In genomic region chr1:15796086-15796462, GRCh38 we compare ENCODE assay signal across 16 cellular contexts. TPM values are rescaled to one million over a fixed set of nuclear protein-coding genes. Genes with fewer than 3 reads are reported as not detected.
DNase-seq lines count a peak whose midpoint lies in the region; ATAC-seq and TF ChIP-seq lines count a peak whose summit lies in the region.
"Had no signal": no experiment of that assay in that cellular context is flagged by ENCODE, and none has a peak within 500 bp of the region (broad histone marks: within the 10 kb centered on the region; RNA-seq: fewer than 3 reads in every experiment).

No MANE protein-coding gene starts in this region.

- ATAC-seq in SK-N-SH treated with all-trans-retinoic acid at 6 μM for 48 hours (no peak), HG03097 (IDR thresholded peaks at IDR 0.05; ENCODE audit: low FRiP score, unreplicated experiment) (no peak)
- ATAC-seq: lower lobe of right lung had no signal

- H2AFZ ChIP-seq in SK-N-SH (ENCODE audit: low read depth) = no peak overlapping the region

- H3K36me3 Mint-ChIP-seq in endodermal cell (ENCODE audit: low read depth) = no peaks in the 10 kb centered on the region
- no peaks in the 10 kb centered on the region for H3K36me3 Mint-ChIP-seq in osteocyte (ENCODE audit: unreplicated experiment)

- TF ChIP-seq EP300 in SK-N-SH (IDR thresholded peaks at IDR 0.05; ENCODE audit: borderline replicate concordance in 1 of 2, low read depth in 1 of 2, low read length in 1 of 2) = no peak

- H3K27ac Mint-ChIP-seq in endodermal cell (peak overlapping the region; percentile 24), osteocyte (ENCODE audit: unreplicated experiment) (peak overlapping the region; percentile 84)
- H3K27ac Mint-ChIP-seq: CD4-positive, alpha-beta T cell had no signal

- H3K4me1 Mint-ChIP-seq in endodermal cell (peaks cover 33% of the 10 kb centered on the region), osteocyte (ENCODE audit: unreplicated experiment) (peaks cover 58% of the 10 kb centered on the region)

- no peak for TF ChIP-seq POLR2A in uterus (IDR thresholded peaks at IDR 0.05)

- H3K4me1 ChIP-seq in SK-N-SH (ENCODE audit: control insufficient read depth in 1 of 2, insufficient read depth in 2 of 2, low read depth in 1 of 2, low read length in 1 of 2) (peaks cover 20 to 45% of the 10 kb centered on the region in 2 experiments; a peak in 3 of 4 replicates), endodermal cell (ENCODE audit: control insufficient read depth, insufficient read depth, low read length) (peaks cover 20% of the 10 kb centered on the region), uterus (peaks cover 3 to 20% of the 10 kb centered on the region in 2 donors)

- H3K9ac ChIP-seq in SK-N-SH (peak overlapping the region; percentile 70; the same call in 1 of the 2 replicates), endodermal cell (ENCODE audit: extremely low read depth, low read length, poor library complexity, severe bottlenecking) (no peak overlapping the region)

- H3K9me3 ChIP-seq in SK-N-SH (no peaks in the 10 kb centered on the region), endodermal cell (ENCODE audit: control insufficient read depth, low read length) (no peaks in the 10 kb centered on the region), uterus (no peaks in the 10 kb centered on the region)
- H3K9me3 ChIP-seq: lower lobe of right lung had no signal

- intact Hi-C loops in uterus (cut with DNase I; ENCODE audit: low total_unique reads) = no loop called here

- H3K4me3 Mint-ChIP-seq in endodermal cell = no peak overlapping the region
- H3K4me3 Mint-ChIP-seq in osteocyte (ENCODE audit: unreplicated experiment) = no peak overlapping the region
- H3K4me3 Mint-ChIP-seq: CD4-positive, alpha-beta T cell had no signal

- peaks cover 66% of the 10 kb centered on the region for H3F3A ChIP-seq in SK-N-SH (replicated peaks; ENCODE audit: insufficient read depth)

- POLR2A ChIA-PET in SK-N-SH (lab: Yijun Ruan, JAX) = interaction anchor here (1.2 kb wide), 1 partner anchor 180 kb away, joined by 3 read pairs; the partner anchor contains the start of gene ZBTB17

- H3K27ac ChIP-seq in SK-N-SH (ENCODE audit: low read depth in 2 of 2, low read length in 1 of 2) (peak overlapping the region; percentile 20 to 97; a peak in 3 of 4 replicates), endodermal cell (ENCODE audit: low read depth, low read length) (no peak overlapping the region), uterus (peak overlapping the region; percentile 67)
- H3K27ac ChIP-seq: lower lobe of right lung had no signal

- peak overlapping the region; percentile 59; the same call in 1 of the 2 replicates for H3K4me2 ChIP-seq in SK-N-SH

- no peak for TF ChIP-seq CTCF in SK-N-SH (IDR thresholded peaks at IDR 0.05)
- no peak for TF ChIP-seq CTCF in endodermal cell (conservative IDR thresholded peaks at IDR 0.05)
- TF ChIP-seq CTCF in osteocyte (IDR thresholded peaks at IDR 0.05) = no peak
- no peak for TF ChIP-seq CTCF in uterus (IDR thresholded peaks at IDR 0.05)

- no peaks in the 10 kb centered on the region for H4K20me1 ChIP-seq in SK-N-SH (ENCODE audit: insufficient read depth)

- H3K79me2 ChIP-seq in SK-N-SH (ENCODE audit: insufficient read depth) = no peaks in the 10 kb centered on the region; the same call in 1 of the 2 replicates

- no peaks in the 10 kb centered on the region for H3K9me3 Mint-ChIP-seq in endodermal cell
- H3K9me3 Mint-ChIP-seq in osteocyte (ENCODE audit: unreplicated experiment) = no peaks in the 10 kb centered on the region
- H3K9me3 Mint-ChIP-seq: CD4-positive, alpha-beta T cell had no signal

- CTCF ChIA-PET in SK-N-SH (lab: Yijun Ruan, JAX) = interaction anchor here (0.7 to 3.6 kb wide), 6 partner anchors 19 to 214 kb away, joined by 3 to 17 read pairs (median 4); no protein-coding TSS in a partner anchor

- H3K27me3 ChIP-seq in SK-N-SH (ENCODE audit: insufficient read depth) = no peaks in the 10 kb centered on the region
- no peaks in the 10 kb centered on the region for H3K27me3 ChIP-seq in endodermal cell (ENCODE audit: control insufficient read depth, insufficient read depth, low read length, poor library complexity, severe bottlenecking)
- no peaks in the 10 kb centered on the region for H3K27me3 ChIP-seq in uterus

- WGBS in SK-N-SH (ENCODE audit: low lambda C conversion rate) = 94% methylated on average over 2 of the region's 2 CpGs
- 82 to 100% methylated on average over 1 to 2 of the region's 2 CpGs for WGBS in endodermal cell (ENCODE audit: insufficient coverage in 1 of 2, insufficient read length in 1 of 2), 2 experiments

- DNase-seq in SK-N-SH (no peak), endodermal cell (no peak), osteocyte (ENCODE audit: extremely low spot score, unreplicated experiment) (no peak), uterus (no peak), HuH-7 (ENCODE audit: low spot score) (no peak), NCI-H1436 (lab: John Stamatoyannopoulos, UW) (no peak)
- DNase-seq: anterior cingulate cortex; CD4-positive, alpha-beta T cell; lower lobe of right lung; NCI-H187; NCI-H446 treated with DMSO at 0.1 percent for 48 hours; stimulated activated naive CD8-positive, alpha-beta T cell treated with anti-CD3 and anti-CD28 coated beads, Interleukin-15, Interleukin-2, amounts not matched to agents 100 U/mL and 50 U/mL, for 24 hours had no signal

- no peaks in the 10 kb centered on the region for H3K9me2 ChIP-seq in SK-N-SH

- no peaks in the 10 kb centered on the region for H3K27me3 Mint-ChIP-seq in endodermal cell (ENCODE audit: insufficient read depth)
- H3K27me3 Mint-ChIP-seq in osteocyte (ENCODE audit: unreplicated experiment) = no peaks in the 10 kb centered on the region
- H3K27me3 Mint-ChIP-seq: CD4-positive, alpha-beta T cell had no signal

- no peak for TF ChIP-seq RAD21 in SK-N-SH (IDR thresholded peaks at IDR 0.05; ENCODE audit: low read length)

- no peaks in the 10 kb centered on the region for H3K36me3 ChIP-seq in SK-N-SH (replicated peaks in 1 of 2; ENCODE audit: control insufficient read depth in 1 of 2, insufficient read depth in 2 of 2, low read length in 1 of 2)
- H3K36me3 ChIP-seq in endodermal cell (ENCODE audit: control insufficient read depth, insufficient read depth, low read length) = no peaks in the 10 kb centered on the region
- H3K36me3 ChIP-seq in uterus = no peaks in the 10 kb centered on the region
- H3K36me3 ChIP-seq: lower lobe of right lung had no signal

- H3K4me3 ChIP-seq in SK-N-SH (ENCODE audit: low read depth in 2 of 2, low read length in 1 of 2) (no peak overlapping the region), endodermal cell (ENCODE audit: low read length) (no peak overlapping the region), uterus (no peak overlapping the region)
- H3K4me3 ChIP-seq: GM12878, lower lobe of right lung had no signal

TF ChIP-seq in SK-N-SH, 30 proteins besides CTCF, POLR2A, EP300 and RAD21 (continues in another document):
- no peak for TF ChIP-seq USF2 (IDR thresholded peaks at IDR 0.05; ENCODE audit: borderline replicate concordance, low read depth, low read length)
- no peak for TF ChIP-seq RFX5 (IDR thresholded peaks at IDR 0.05; ENCODE audit: low read length)

TF ChIP-seq in SK-N-SH treated with all-trans-retinoic acid at 6 μM for 48 hours, 23 proteins besides CTCF, POLR2A, EP300 and RAD21 (continues in another document):
- TF ChIP-seq TCF4 (CRISPR knock-in tag; IDR thresholded peaks at IDR 0.05; ENCODE audit: borderline replicate concordance) = no peak
- TF ChIP-seq, protein P1, sequence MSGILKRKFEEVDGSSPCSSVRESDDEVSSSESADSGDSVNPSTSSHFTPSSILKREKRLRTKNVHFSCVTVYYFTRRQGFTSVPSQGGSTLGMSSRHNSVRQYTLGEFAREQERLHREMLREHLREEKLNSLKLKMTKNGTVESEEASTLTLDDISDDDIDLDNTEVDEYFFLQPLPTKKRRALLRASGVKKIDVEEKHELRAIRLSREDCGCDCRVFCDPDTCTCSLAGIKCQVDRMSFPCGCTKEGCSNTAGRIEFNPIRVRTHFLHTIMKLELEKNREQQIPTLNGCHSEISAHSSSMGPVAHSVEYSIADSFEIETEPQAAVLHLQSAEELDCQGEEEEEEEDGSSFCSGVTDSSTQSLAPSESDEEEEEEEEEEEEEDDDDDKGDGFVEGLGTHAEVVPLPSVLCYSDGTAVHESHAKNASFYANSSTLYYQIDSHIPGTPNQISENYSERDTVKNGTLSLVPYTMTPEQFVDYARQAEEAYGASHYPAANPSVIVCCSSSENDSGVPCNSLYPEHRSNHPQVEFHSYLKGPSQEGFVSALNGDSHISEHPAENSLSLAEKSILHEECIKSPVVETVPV (CRISPR knock-in tag; IDR thresholded peaks at IDR 0.05) = no peak

RNA-seq across cellular contexts. Expression of gene UQCRHL, which starts 11.4 kb away (rescaled TPM):
- 2.8 and 4.1 TPM in 2 replicates for polyA plus RNA-seq in SK-N-SH (2012; rRNA removed)
- 4.1 and 9.7 TPM in 2 replicates for polyA plus RNA-seq in SK-N-SH (2012; cell fraction: cytosol; rRNA removed)
- 1.8 and 2.6 TPM in 2 replicates for polyA plus RNA-seq in SK-N-SH (2012; cell fraction: nucleus; rRNA removed)
- total RNA-seq in endodermal cell = 1 to 10 TPM; 1.6 to 3.7 TPM
- 5.2 TPM for polyA plus RNA-seq in endodermal cell (2013, experiment 1 of 2)
- 5.2 TPM for polyA plus RNA-seq in endodermal cell (2013, experiment 2 of 2)
- total RNA-seq in osteocyte = 1.5 and 1.6 TPM in 2 replicates
- 1 to 10 TPM in 2 of 4 donors, under 1 TPM in 1, not detected in 1; 0.59 to 1.9 (median 1.0) TPM for total RNA-seq in uterus

RNA-seq across cellular contexts. Expression of gene FBLIM1, which starts 37.5 kb away (rescaled TPM):
- 89.8 and 93.8 TPM in 2 replicates for polyA plus RNA-seq in SK-N-SH (2012; rRNA removed)
- 46.9 and 61.8 TPM in 2 replicates for polyA plus RNA-seq in SK-N-SH (2012; cell fraction: cytosol; rRNA removed)
- polyA plus RNA-seq in SK-N-SH (2012; cell fraction: nucleus; rRNA removed) = 155 and 177 TPM in 2 replicates
- 10 to 100 TPM; 58.4 to 60.6 TPM for total RNA-seq in endodermal cell
- 26.4 TPM for polyA plus RNA-seq in endodermal cell (2013, experiment 1 of 2)
- polyA plus RNA-seq in endodermal cell (2013, experiment 2 of 2) = 23.9 TPM
- total RNA-seq in osteocyte = 149 and 156 TPM in 2 replicates
- 10 to 100 TPM; 12.9 to 96.9 (median 74.3) TPM for total RNA-seq in uterus

RNA-seq across cellular contexts. Expression of gene SPEN, which starts 51.4 kb away (rescaled TPM):
- 3.2 and 6.1 TPM in 2 replicates for polyA plus RNA-seq in SK-N-SH (2012; rRNA removed)
- polyA plus RNA-seq in SK-N-SH (2012; cell fraction: cytosol; rRNA removed) = 2.9 and 4.3 TPM in 2 replicates
- polyA plus RNA-seq in SK-N-SH (2012; cell fraction: nucleus; rRNA removed) = 24.6 and 35.8 TPM in 2 replicates
- total RNA-seq in endodermal cell = 10 to 100 TPM; 61.5 to 71.9 TPM
- 55.4 TPM for polyA plus RNA-seq in endodermal cell (2013, experiment 1 of 2)
- polyA plus RNA-seq in endodermal cell (2013, experiment 2 of 2) = 52.7 TPM
- 54.0 and 59.8 TPM in 2 replicates for total RNA-seq in osteocyte
- 100 to 1,000 TPM in 1 of 4 donors, 10 to 100 TPM in 3; 18.8 to 104 (median 73.8) TPM for total RNA-seq in uterus

RNA-seq across cellular contexts. Expression of gene TMEM82, which starts 53.8 kb away (rescaled TPM):
- polyA plus RNA-seq in SK-N-SH (2012; rRNA removed) = not detected in 2 replicates
- polyA plus RNA-seq in SK-N-SH (2012; cell fraction: cytosol; rRNA removed) = not detected in 2 replicates
- polyA plus RNA-seq in SK-N-SH (2012; cell fraction: nucleus; rRNA removed) = not detected in 2 replicates
- total RNA-seq in endodermal cell = 1 to 10 TPM in 1 of 2 donors, under 1 TPM in 1; 0.46 to 3.2 TPM
- polyA plus RNA-seq in endodermal cell (2013, experiment 1 of 2) = 0.36 TPM
- polyA plus RNA-seq in endodermal cell (2013, experiment 2 of 2) = not detected
- total RNA-seq in osteocyte = not detected in 2 replicates
- not detected for total RNA-seq in uterus
- total RNA-seq: A172; CD4-positive, alpha-beta T cell; GM12878; lower lobe of right lung had no signal
- polyA plus RNA-seq: GM12878 had no signal
